In genomic region chr6:169810066-169810989, GRCh38 we compare ENCODE assay signal across 11 cellular contexts. TPM values are rescaled to one million over a fixed set of nuclear protein-coding genes. Genes with fewer than 3 reads are reported as not detected.
DNase-seq lines count a peak whose midpoint lies in the region; ATAC-seq and TF ChIP-seq lines count a peak whose summit lies in the region.
"Had no signal": no experiment of that assay in that cellular context is flagged by ENCODE, and none has a peak within 500 bp of the region (broad histone marks: within the 10 kb centered on the region; RNA-seq: fewer than 3 reads in every experiment).

No MANE protein-coding gene starts in this region.

- H3K36me3 Mint-ChIP-seq in Calu3 (ENCODE audit: insufficient read depth, unreplicated experiment), result no peaks in the 10 kb centered on the region
- H3K36me3 Mint-ChIP-seq in activated CD8-positive, alpha-beta T cell treated with anti-CD3 and anti-CD28 coated beads, Interleukin-2, amount 10 ng/mL, durations not matched to agents 7 days and 5 days (ENCODE audit: low read depth), result no peaks in the 10 kb centered on the region

- H2AK9ac ChIP-seq in IMR-90 (replicated peaks; ENCODE audit: low read depth, low read length, poor library complexity), result no peak overlapping the region

- H3K79me2 ChIP-seq in GM23248 (ENCODE audit: insufficient read depth), result no peaks in the 10 kb centered on the region

- H3K36me3 ChIP-seq in IMR-90 (ENCODE audit: control insufficient read depth, insufficient read depth, low read length) (no peaks in the 10 kb centered on the region), GM23248 (ENCODE audit: low read depth) (no peaks in the 10 kb centered on the region)
- H3K36me3 ChIP-seq: suprapubic skin had no signal

- H3K27ac Mint-ChIP-seq in Calu3 (ENCODE audit: unreplicated experiment), result no peak overlapping the region
- no peak overlapping the region for H3K27ac Mint-ChIP-seq in activated CD8-positive, alpha-beta T cell treated with anti-CD3 and anti-CD28 coated beads, Interleukin-2, amount 10 ng/mL, durations not matched to agents 7 days and 5 days

- H4K20me1 ChIP-seq in IMR-90 (ENCODE audit: insufficient read depth, low read length), result no peaks in the 10 kb centered on the region
- H4K20me1 ChIP-seq in GM23248 (ENCODE audit: insufficient read depth), result no peaks in the 10 kb centered on the region

- H2BK20ac ChIP-seq in IMR-90 (ENCODE audit: low read depth, low read length), result no peak overlapping the region

- H3K79me1 ChIP-seq in IMR-90 (ENCODE audit: low read depth in 1 of 2, low read length in 2 of 2), result no peaks in the 10 kb centered on the region

- H3K9me2 ChIP-seq in GM23248 (ENCODE audit: insufficient read depth), result no peaks in the 10 kb centered on the region

- dilution Hi-C loops in IMR-90 (cut with HindIII; ENCODE audit: low sequenced_read_pairs, unreplicated experiment), result no loop called here

- no peak overlapping the region for H3K14ac ChIP-seq in IMR-90 (replicated peaks; ENCODE audit: low read depth, low read length)

- ATAC-seq in IMR-90 (ENCODE audit: low read depth) (no peak), HG03159 (IDR thresholded peaks at IDR 0.05; ENCODE audit: unreplicated experiment) (no peak)
- ATAC-seq in activated CD8-positive, alpha-beta T cell treated with anti-CD3 and anti-CD28 coated beads, Interleukin-2, amount 10 ng/mL, durations not matched to agents 7 days and 5 days, result no peak

- H3K4me1 ChIP-seq in IMR-90 (ENCODE audit: control insufficient read depth, insufficient read depth, low read length), result no peaks in the 10 kb centered on the region
- no peaks in the 10 kb centered on the region for H3K4me1 ChIP-seq in GM23248 (ENCODE audit: insufficient read depth)

- DNase-seq in Calu3, result peak; percentile 63
- DNase-seq in IMR-90, result no peak
- DNase-seq in activated CD8-positive, alpha-beta T cell treated with anti-CD3 and anti-CD28 coated beads, Interleukin-2, amount 10 ng/mL, durations not matched to agents 7 days and 5 days, result peak; percentile 20
- peak; percentile 14 to 79 for DNase-seq in lower leg skin (ENCODE audit: low spot score in 2 of 2)
- DNase-seq in 8988T, result no peak
- DNase-seq in activated CD4-positive, alpha-beta T cell treated with anti-CD3 and anti-CD28 coated beads for 4 hours, result no peak
- DNase-seq in GM23248, result no peak
- DNase-seq: activated effector memory CD4-positive, alpha-beta T cell treated with Interleukin-2 at 50 U/mL for 16 hours had no signal

- H3K4me3 ChIP-seq in IMR-90 (ENCODE audit: insufficient read depth, low read depth, low read length) (no peak overlapping the region), lower leg skin (ENCODE audit: low read depth, poor library complexity, severe bottlenecking) (no peak overlapping the region), GM23248 (no peak overlapping the region)
- H3K4me3 ChIP-seq: suprapubic skin had no signal

- H3K4me2 ChIP-seq in IMR-90 (ENCODE audit: low read depth, low read length) (no peak overlapping the region), GM23248 (ENCODE audit: unreplicated experiment) (no peak overlapping the region)

- H2BK15ac ChIP-seq in IMR-90 (ENCODE audit: low read depth, low read length), result no peak overlapping the region

- no peaks in the 10 kb centered on the region for H3F3A ChIP-seq in GM23248 (ENCODE audit: insufficient read depth)

- TF ChIP-seq RAD21 in IMR-90 (IDR thresholded peaks at IDR 0.05; ENCODE audit: low read length), result no peak

- H3K23ac ChIP-seq in IMR-90 (ENCODE audit: low read depth, low read length), result no peak overlapping the region

- H3K9ac ChIP-seq in IMR-90 (ENCODE audit: low read depth, low read length) (no peak overlapping the region), GM23248 (no peak overlapping the region)

- 29% methylated on average over 4 of the region's 18 CpGs; no CpG with 5 or more reads in 1 of the 2 experiments for WGBS in IMR-90 (ENCODE audit: extremely low coverage in 2 of 2, insufficient read length in 1 of 2), 2 experiments
- 32 to 33% methylated on average over 18 of the region's 18 CpGs for whole genome bisulfite sequencing in lower leg skin, 2 donors
- WGBS in GM23248 (ENCODE audit: low coverage in 1 of 2, low lambda C conversion rate in 2 of 2, missing lambda C conversion rate in 2 of 2), 2 experiments, result 38% methylated on average over 16 to 18 of the region's 18 CpGs

- H3K56ac ChIP-seq in IMR-90 (ENCODE audit: extremely low read depth, insufficient read depth, low read length), result no peak overlapping the region

- no peak overlapping the region for H4K5ac ChIP-seq in IMR-90 (ENCODE audit: low read depth, low read length)

- H3K27me3 ChIP-seq in IMR-90 (ENCODE audit: control insufficient read depth, insufficient read depth, low read length) (peaks cover 25% of the 10 kb centered on the region), GM23248 (replicated peaks; ENCODE audit: insufficient read depth) (peaks cover 9% of the 10 kb centered on the region; the same call in 1 of the 2 replicates)

- intact Hi-C loops in Calu3 (cut with micrococcal nuclease; ENCODE audit: unreplicated experiment) (no loop called here), IMR-90 (cut with micrococcal nuclease) (no loop called here), lower leg skin (cut with DNase I; ENCODE audit: low total_unique reads) (no loop called here)

- H2BK120ac ChIP-seq in IMR-90 (ENCODE audit: low read depth, low read length), result no peak overlapping the region

- TF ChIP-seq CTCF in Calu3 (IDR thresholded peaks at IDR 0.05; ENCODE audit: unreplicated experiment) (no peak), IMR-90 (conservative IDR thresholded peaks at IDR 0.05; ENCODE audit: low read depth, low read length) (no peak), lower leg skin (IDR thresholded peaks at IDR 0.05) (no peak)

- no peaks in the 10 kb centered on the region for H3K9me1 ChIP-seq in IMR-90 (ENCODE audit: insufficient read depth, low read length)

- H3K27ac ChIP-seq in IMR-90 (ENCODE audit: insufficient read depth, low read length) (no peak overlapping the region), GM23248 (no peak overlapping the region)
- H3K27ac ChIP-seq: C4-2B, suprapubic skin had no signal

- peaks cover 31% of the 10 kb centered on the region for H3K27me3 Mint-ChIP-seq in Calu3 (ENCODE audit: unreplicated experiment)
- peaks cover 49% of the 10 kb centered on the region for H3K27me3 Mint-ChIP-seq in activated CD8-positive, alpha-beta T cell treated with anti-CD3 and anti-CD28 coated beads, Interleukin-2, amount 10 ng/mL, durations not matched to agents 7 days and 5 days (ENCODE audit: low read depth)

- TF ChIP-seq POLR2A in IMR-90 (IDR thresholded peaks at IDR 0.05; ENCODE audit: low read depth, low read length) (no peak), lower leg skin (IDR thresholded peaks at IDR 0.05) (no peak)

- POLR2A ChIA-PET in IMR-90 (lab: Charles Lee; ENCODE audit: unreplicated experiment), result no interaction called here
- POLR2A ChIA-PET in activated CD8-positive, alpha-beta T cell treated with anti-CD3 and anti-CD28 coated beads, Interleukin-2, amount 10 ng/mL, durations not matched to agents 7 days and 5 days (lab: Charles Lee), result no interaction called here

- H3K18ac ChIP-seq in IMR-90 (ENCODE audit: low read depth, low read length), result no peak overlapping the region

- H3K4me1 Mint-ChIP-seq in Calu3 (ENCODE audit: low read depth, unreplicated experiment), result no peaks in the 10 kb centered on the region
- peaks cover 26% of the 10 kb centered on the region for H3K4me1 Mint-ChIP-seq in activated CD8-positive, alpha-beta T cell treated with anti-CD3 and anti-CD28 coated beads, Interleukin-2, amount 10 ng/mL, durations not matched to agents 7 days and 5 days (ENCODE audit: low read depth)

- H2BK5ac ChIP-seq in IMR-90 (ENCODE audit: low read depth, low read length, poor library complexity, severe bottlenecking), result no peak overlapping the region

- BruUV-seq in Calu3 (replicated peaks; lab: Mats Ljungman, UMichigan) (no TSS peak), IMR-90 (replicated peaks; lab: Mats Ljungman, UMichigan) (no TSS peak)

- H4K91ac ChIP-seq in IMR-90 (ENCODE audit: insufficient read depth, low read depth, low read length), result no peak overlapping the region

- in situ Hi-C loops in IMR-90 (cut with MboI; ENCODE audit: low sequenced_read_pairs) (no loop called here), GM23248 (cut with MboI) (no loop called here)

- H3K9me3 ChIP-seq in IMR-90 (ENCODE audit: control insufficient read depth, insufficient read depth, low read length) (no peaks in the 10 kb centered on the region), GM23248 (ENCODE audit: low read depth) (no peaks in the 10 kb centered on the region)
- H3K9me3 ChIP-seq: suprapubic skin had no signal

- peaks cover 2% of the 10 kb centered on the region for H3K9me3 Mint-ChIP-seq in Calu3 (ENCODE audit: low read depth, unreplicated experiment)
- peaks cover 5% of the 10 kb centered on the region for H3K9me3 Mint-ChIP-seq in activated CD8-positive, alpha-beta T cell treated with anti-CD3 and anti-CD28 coated beads, Interleukin-2, amount 10 ng/mL, durations not matched to agents 7 days and 5 days (ENCODE audit: insufficient read depth)

- H3K4me3 Mint-ChIP-seq in Calu3 (ENCODE audit: low read depth, unreplicated experiment), result no peak overlapping the region
- H3K4me3 Mint-ChIP-seq in activated CD8-positive, alpha-beta T cell treated with anti-CD3 and anti-CD28 coated beads, Interleukin-2, amount 10 ng/mL, durations not matched to agents 7 days and 5 days, result no peak overlapping the region

- no peak overlapping the region for H3K4ac ChIP-seq in IMR-90 (ENCODE audit: low read depth, low read length)

- peak overlapping the region; percentile 32 for H2AFZ ChIP-seq in IMR-90 (replicated peaks; ENCODE audit: low read length, poor library complexity)
- H2AFZ ChIP-seq in GM23248, result no peak overlapping the region

- no peak overlapping the region for H4K8ac ChIP-seq in IMR-90 (ENCODE audit: low read depth in 2 of 2, low read length in 2 of 2)

- CTCF ChIA-PET in Calu3 (lab: Charles Lee) (no interaction called here), IMR-90 (lab: Yijun Ruan, JAX) (interaction anchor here (1.1 kb wide), 1 partner anchor 21 kb away, joined by 3 read pairs; no protein-coding TSS in a partner anchor)
- CTCF ChIA-PET in activated CD8-positive, alpha-beta T cell treated with anti-CD3 and anti-CD28 coated beads, Interleukin-2, amount 10 ng/mL, durations not matched to agents 7 days and 5 days (lab: Charles Lee), result interaction anchor here (1.2 kb wide), 1 partner anchor 21 kb away, joined by 3 read pairs; no protein-coding TSS in a partner anchor

- H2AK5ac ChIP-seq in IMR-90 (ENCODE audit: low read depth, low read length), result no peak overlapping the region

RNA-seq across cellular contexts. Expression of gene ERMARD, which starts 58.9 kb away (rescaled TPM):
- total RNA-seq in Calu3 (2022) (16.2 and 22.0 TPM in 2 replicates), IMR-90 (2012; rRNA removed) (15.1 and 17.2 TPM in 2 replicates), lower leg skin (10 to 100 TPM; 12.0 to 30.5 (median 25.2) TPM)
- polyA plus RNA-seq in IMR-90 (2012; rRNA removed) (25.4 and 26.1 TPM in 2 replicates), GM23248 (2016; fragmentation: Nextera tagmentation; extraction: Ambion mirVana) (18.3 and 22.0 TPM in 2 replicates)
- 16.5 and 18.7 TPM in 2 replicates for polyA plus RNA-seq in IMR-90 (2012; cell fraction: cytosol; rRNA removed)
- 146 and 180 TPM in 2 replicates for polyA plus RNA-seq in IMR-90 (2012; cell fraction: nucleus; rRNA removed; ENCODE audit: low replicate concordance)
- 10 to 100 TPM; 28.7 to 33.0 TPM for total RNA-seq in activated CD8-positive, alpha-beta T cell treated with anti-CD3 and anti-CD28 coated beads, Interleukin-2, amount 10 ng/mL, durations not matched to agents 7 days and 5 days
- total RNA-seq in GM23248 (2014; rRNA removed; shearing (Covaris generic)), result 15.6 and 22.3 TPM in 2 replicates

RNA-seq across cellular contexts. Expression of gene DYNLT2, which starts 59.0 kb away (rescaled TPM):
- total RNA-seq in Calu3 (2022) (2.7 and 3.4 TPM in 2 replicates), IMR-90 (2012; rRNA removed) (0.36 and 1.1 TPM in 2 replicates), lower leg skin (1 to 10 TPM in 2 of 4 donors, under 1 TPM in 2; 0.54 to 4.1 (median 1.1) TPM)
- polyA plus RNA-seq in IMR-90 (2012; rRNA removed) (0.32 and 0.44 TPM in 2 replicates), GM23248 (2016; fragmentation: Nextera tagmentation; extraction: Ambion mirVana) (0.51 and 0.62 TPM in 2 replicates)
- 0.05 TPM in 2 replicates for polyA plus RNA-seq in IMR-90 (2012; cell fraction: cytosol; rRNA removed)
- polyA plus RNA-seq in IMR-90 (2012; cell fraction: nucleus; rRNA removed; ENCODE audit: low replicate concordance), result 0.22 and 1.4 TPM in 2 replicates
- total RNA-seq in activated CD8-positive, alpha-beta T cell treated with anti-CD3 and anti-CD28 coated beads, Interleukin-2, amount 10 ng/mL, durations not matched to agents 7 days and 5 days, result 1 to 10 TPM; 2.1 to 2.6 TPM
- 0.89 and 1.5 TPM in 2 replicates for total RNA-seq in GM23248 (2014; rRNA removed; shearing (Covaris generic))

Comparison
In these comparisons a context has a peak if more than half of its experiments do, and no peak if none do; other contexts are left out.
1. DNase-seq: peak in Calu3 (single experiment), activated CD8-positive, alpha-beta T cell treated with anti-CD3 and anti-CD28 coated beads, Interleukin-2, amount 10 ng/mL, durations not matched to agents 7 days and 5 days (single experiment) and lower leg skin (2 of 2); none in IMR-90 (single experiment), 8988T (single experiment), activated CD4-positive, alpha-beta T cell treated with anti-CD3 and anti-CD28 coated beads for 4 hours (0 of 2) and GM23248 (single experiment).